21 cellular contexts compared by ENCODE assay signal in genomic region chr1:48036693-48037386, GRCh38. TPM values are rescaled to one million over a fixed set of nuclear protein-coding genes. Genes with fewer than 3 reads are reported as not detected.
DNase-seq lines count a peak whose midpoint lies in the region; ATAC-seq and TF ChIP-seq lines count a peak whose summit lies in the region.
"Had no signal": no experiment of that assay in that cellular context is flagged by ENCODE, and none has a peak within 500 bp of the region (broad histone marks: within the 10 kb centered on the region; RNA-seq: fewer than 3 reads in every experiment).

No MANE protein-coding gene starts in this region.

- no peak overlapping the region for H3K4me3 ChIP-seq in GM23248
- no peak overlapping the region for H3K4me3 ChIP-seq in fibroblast of villous mesenchyme (ENCODE audit: low read depth, low read length)
- no peak overlapping the region for H3K4me3 ChIP-seq in retinal pigment epithelial cell (ENCODE audit: low read length)
- no peak overlapping the region for H3K4me3 ChIP-seq in mucosa of descending colon
- H3K4me3 ChIP-seq: cardiac muscle cell, neural progenitor cell had no signal

- H3K9me3 Mint-ChIP-seq in activated CD4-positive, alpha-beta T cell treated with anti-CD3 and anti-CD28 coated beads for 36 hours (ENCODE audit: low read depth), result no peaks in the 10 kb centered on the region
- H3K9me3 Mint-ChIP-seq: activated CD4-positive, alpha-beta memory T cell treated with anti-CD3 and anti-CD28 coated beads for 36 hours; neural progenitor cell had no signal

- no peak overlapping the region for H3K27ac Mint-ChIP-seq in activated CD4-positive, alpha-beta T cell treated with anti-CD3 and anti-CD28 coated beads for 36 hours
- H3K27ac Mint-ChIP-seq: activated CD4-positive, alpha-beta memory T cell treated with anti-CD3 and anti-CD28 coated beads for 36 hours; activated naive CD8-positive, alpha-beta T cell had no signal

- H3K36me3 Mint-ChIP-seq in activated CD4-positive, alpha-beta T cell treated with anti-CD3 and anti-CD28 coated beads for 36 hours (ENCODE audit: low read depth), result no peaks in the 10 kb centered on the region
- H3K36me3 Mint-ChIP-seq: activated CD4-positive, alpha-beta memory T cell treated with anti-CD3 and anti-CD28 coated beads for 36 hours; activated naive CD8-positive, alpha-beta T cell; neural progenitor cell had no signal

- TF ChIP-seq CTCF in fibroblast of villous mesenchyme (IDR thresholded peaks at IDR 0.05; ENCODE audit: insufficient read depth, low read depth, low read length) (no peak), retinal pigment epithelial cell (conservative IDR thresholded peaks at IDR 0.05; ENCODE audit: low read depth, low read length) (no peak), mucosa of descending colon (IDR thresholded peaks at IDR 0.05) (no peak)

- ATAC-seq in HG02885 (IDR thresholded peaks at IDR 0.05; ENCODE audit: poor library complexity, unreplicated experiment), result no peak
- no peak for ATAC-seq in activated CD4-positive, alpha-beta T cell treated with anti-CD3 and anti-CD28 coated beads for 36 hours
- ATAC-seq in mucosa of descending colon, result no peak
- ATAC-seq: Panc1 had no signal

- intact Hi-C loops in activated CD4-positive, alpha-beta T cell treated with anti-CD3 and anti-CD28 coated beads for 36 hours (cut with DNase I, micrococcal nuclease), result no loop called here
- intact Hi-C loops in mucosa of descending colon (cut with DNase I, micrococcal nuclease), result no loop called here

- no peak overlapping the region for H2AFZ ChIP-seq in GM23248
- H2AFZ ChIP-seq: neural progenitor cell had no signal

- CTCF ChIA-PET in activated CD4-positive, alpha-beta T cell treated with anti-CD3 and anti-CD28 coated beads for 36 hours (lab: Charles Lee), result no interaction called here

- no peaks in the 10 kb centered on the region for H3K9me3 ChIP-seq in GM23248 (ENCODE audit: low read depth)
- no peaks in the 10 kb centered on the region for H3K9me3 ChIP-seq in mucosa of descending colon

- H3K9me2 ChIP-seq in GM23248 (ENCODE audit: insufficient read depth), result no peaks in the 10 kb centered on the region

- no peak overlapping the region for H3K9ac ChIP-seq in GM23248
- H3K9ac ChIP-seq: neural progenitor cell had no signal

- H3K27ac ChIP-seq in GM23248, result no peak overlapping the region
- H3K27ac ChIP-seq: cardiac muscle cell, neural progenitor cell had no signal

- H3K36me3 ChIP-seq in GM23248 (ENCODE audit: low read depth) (no peaks in the 10 kb centered on the region), mucosa of descending colon (ENCODE audit: low read depth) (no peaks in the 10 kb centered on the region)
- H3K36me3 ChIP-seq: cardiac muscle cell, neural progenitor cell had no signal

- no peaks in the 10 kb centered on the region for H3K4me1 Mint-ChIP-seq in activated CD4-positive, alpha-beta T cell treated with anti-CD3 and anti-CD28 coated beads for 36 hours

- H3K79me2 ChIP-seq in GM23248 (ENCODE audit: insufficient read depth), result no peaks in the 10 kb centered on the region

- no peaks in the 10 kb centered on the region for H4K20me1 ChIP-seq in GM23248 (ENCODE audit: insufficient read depth)

- no peaks in the 10 kb centered on the region for H3K27me3 Mint-ChIP-seq in activated CD4-positive, alpha-beta T cell treated with anti-CD3 and anti-CD28 coated beads for 36 hours

- in situ Hi-C loops in GM23248 (cut with MboI) (no loop called here), SK-MEL-5 (cut with HindIII; ENCODE audit: low pct_unique_long_range_greater_than_20kb, low sequenced_read_pairs) (no loop called here)

- H3K4me2 ChIP-seq in GM23248 (ENCODE audit: unreplicated experiment), result no peak overlapping the region
- H3K4me2 ChIP-seq: neural progenitor cell had no signal

- H3K4me1 ChIP-seq in GM23248 (ENCODE audit: insufficient read depth) (no peaks in the 10 kb centered on the region), mucosa of descending colon (ENCODE audit: low read depth) (no peaks in the 10 kb centered on the region)

- H3K4me3 Mint-ChIP-seq in activated CD4-positive, alpha-beta T cell treated with anti-CD3 and anti-CD28 coated beads for 36 hours, result no peak overlapping the region
- H3K4me3 Mint-ChIP-seq: activated CD4-positive, alpha-beta memory T cell treated with anti-CD3 and anti-CD28 coated beads for 36 hours; activated naive CD8-positive, alpha-beta T cell; neural progenitor cell had no signal

- H3F3A ChIP-seq in GM23248 (ENCODE audit: insufficient read depth), result no peaks in the 10 kb centered on the region

- H3K27me3 ChIP-seq in GM23248 (replicated peaks; ENCODE audit: insufficient read depth), result peaks cover 33% of the 10 kb centered on the region
- H3K27me3 ChIP-seq: cardiac muscle cell, neural progenitor cell had no signal

- DNase-seq in GM23248, result peak; percentile 71
- DNase-seq in SK-MEL-5 (ENCODE audit: low read depth, low spot score), result peak; percentile 32
- peak; percentile 82 for DNase-seq in fibroblast of villous mesenchyme (ENCODE audit: low read depth)
- peak; percentile 88 for DNase-seq in retinal pigment epithelial cell (ENCODE audit: low read depth)
- DNase-seq in GM19238 (ENCODE audit: insufficient read length, low spot score), result no peak
- no peak for DNase-seq in activated CD4-positive, alpha-beta T cell treated with anti-CD3 and anti-CD28 coated beads for 36 hours
- DNase-seq in mucosa of descending colon, result no peak
- DNase-seq: activated CD4-positive, alpha-beta memory T cell treated with anti-CD3 and anti-CD28 coated beads for 36 hours; activated T-cell treated with anti-CD3 and anti-CD28 coated beads, Interleukin-2, amount 50 U/mL, for 48 hours; effector CD8-positive, alpha-beta T cell; NCI-H2081; NCI-H526 treated with DMSO at 0.1 percent for 48 hours; retina; stimulated activated CD4-positive, alpha-beta T cell treated with anti-CD3 and anti-CD28 coated beads, Interleukin-2, amount 100 ng/mL, for 24 hours had no signal

- WGBS in GM23248 (ENCODE audit: low coverage in 1 of 2, low lambda C conversion rate in 2 of 2, missing lambda C conversion rate in 2 of 2), 2 experiments, result 25 to 29% methylated on average over 4 of the region's 4 CpGs

- POLR2A ChIA-PET in activated CD4-positive, alpha-beta T cell treated with anti-CD3 and anti-CD28 coated beads for 36 hours (lab: Charles Lee), result no interaction called here

RNA-seq across cellular contexts. Expression of gene TRABD2B, which starts 39.7 kb away (rescaled TPM):
- total RNA-seq in GM23248 (2014; rRNA removed; shearing (Covaris generic)), result not detected in 2 replicates
- polyA plus RNA-seq in GM23248 (2016; fragmentation: Nextera tagmentation; extraction: Ambion mirVana), result not detected in 2 replicates
- 0.13 TPM in 1 of 2 replicates, not detected in the other for total RNA-seq in SK-MEL-5 (2014; rRNA removed; shearing (Covaris generic))
- polyA plus RNA-seq in SK-MEL-5 (2015; cell fraction: cytosol; rRNA removed), result 0.85 and 0.98 TPM in 2 replicates
- polyA plus RNA-seq in SK-MEL-5 (2015; cell fraction: nucleus; rRNA removed), result 0.75 and 1.3 TPM in 2 replicates
- total RNA-seq in fibroblast of villous mesenchyme (not detected in 2 replicates), mucosa of descending colon (1 to 10 TPM in 2 of 3 donors, under 1 TPM in 1; 0.35 to 2.0 (median 2.0) TPM)
- total RNA-seq in activated CD4-positive, alpha-beta T cell treated with anti-CD3 and anti-CD28 coated beads for 36 hours, result not detected
- total RNA-seq: activated CD4-positive, alpha-beta memory T cell treated with anti-CD3 and anti-CD28 coated beads for 36 hours; lung microvascular endothelial cell had no signal
- polyA plus RNA-seq: BJ had no signal

Comparison
In these comparisons a context has a peak if more than half of its experiments do, and no peak if none do; other contexts are left out.
1. DNase-seq: peak in GM23248 (single experiment), SK-MEL-5 (single experiment), fibroblast of villous mesenchyme (single experiment) and retinal pigment epithelial cell (single experiment); none in GM19238 (single experiment), activated CD4-positive, alpha-beta T cell treated with anti-CD3 and anti-CD28 coated beads for 36 hours (single experiment) and mucosa of descending colon (0 of 3).